Comparison of ENCODE assay signal across 14 cellular contexts in the genomic region with DNA sequence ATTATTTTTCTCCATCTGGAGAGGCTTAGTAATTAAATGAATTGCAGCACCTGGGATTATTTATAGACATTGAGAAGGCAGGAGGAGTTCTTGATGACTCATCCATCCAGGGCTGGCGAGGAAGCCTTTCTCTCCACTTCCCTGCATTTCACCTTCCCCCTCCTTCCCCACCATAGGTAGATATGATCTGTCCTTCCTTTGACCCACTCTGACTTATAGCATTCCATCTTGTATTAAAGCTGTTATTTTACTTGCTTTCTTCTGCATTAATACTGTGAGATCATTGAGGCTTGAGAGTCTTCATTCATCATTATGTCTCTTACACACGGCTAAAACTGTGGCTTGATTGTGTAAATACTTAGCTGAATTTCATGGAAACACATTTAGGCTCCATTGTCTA.
DNase-seq lines count a peak whose midpoint lies in the region; ATAC-seq, FAIRE-seq and TF ChIP-seq lines count a peak whose summit lies in the region.
"Had no signal": no experiment of that assay in that cellular context is flagged by ENCODE, and none has a peak within 500 bp of the region (broad histone marks: within the 10 kb centered on the region; RNA-seq: fewer than 3 reads in every experiment).

No MANE protein-coding gene starts in this region.

- TF ChIP-seq CTCF in bronchial epithelial cell (IDR thresholded peaks at IDR 0.05; ENCODE audit: insufficient read depth, low read length, severe bottlenecking): no peak

- POLR2A ChIA-PET in activated CD4-positive, alpha-beta T cell treated with anti-CD3 and anti-CD28 coated beads for 36 hours (lab: Charles Lee): no interaction called here

- no peaks in the 10 kb centered on the region for H3K4me1 Mint-ChIP-seq in activated CD4-positive, alpha-beta T cell treated with anti-CD3 and anti-CD28 coated beads for 36 hours
- H3K4me1 Mint-ChIP-seq: neural crest cell had no signal

- no peak overlapping the region for H3K4me3 Mint-ChIP-seq in activated CD4-positive, alpha-beta T cell treated with anti-CD3 and anti-CD28 coated beads for 36 hours
- H3K4me3 Mint-ChIP-seq: dendritic cell treated with granulocyte-macrophage colony-stimulating factor and Interleukin-4, amounts not matched to agents 40 ng/mL and 50 ng/mL, for 4 days; neural crest cell; stimulated activated naive CD8-positive, alpha-beta T cell treated with anti-CD3 and anti-CD28 coated beads, Interleukin-15, Interleukin-2, amounts not matched to agents 100 ng/mL and 50 ng/mL, for 24 hours had no signal

- H3K36me3 Mint-ChIP-seq in activated CD4-positive, alpha-beta T cell treated with anti-CD3 and anti-CD28 coated beads for 36 hours (ENCODE audit: low read depth): no peaks in the 10 kb centered on the region

- FAIRE-seq in bronchial epithelial cell (lab: Jason Lieb, UNC): no peak

- no peaks in the 10 kb centered on the region for H3K9me3 Mint-ChIP-seq in activated CD4-positive, alpha-beta T cell treated with anti-CD3 and anti-CD28 coated beads for 36 hours (ENCODE audit: low read depth)
- H3K9me3 Mint-ChIP-seq: dendritic cell treated with granulocyte-macrophage colony-stimulating factor and Interleukin-4, amounts not matched to agents 40 ng/mL and 50 ng/mL, for 4 days; neural crest cell had no signal

- CTCF ChIA-PET in activated CD4-positive, alpha-beta T cell treated with anti-CD3 and anti-CD28 coated beads for 36 hours (lab: Charles Lee): no interaction called here

- no peaks in the 10 kb centered on the region for H3K27me3 ChIP-seq in bronchial epithelial cell (ENCODE audit: control insufficient read depth, insufficient read depth, low read length)
- H3K27me3 ChIP-seq: vagina had no signal

- no peak overlapping the region for H3K27ac Mint-ChIP-seq in activated CD4-positive, alpha-beta T cell treated with anti-CD3 and anti-CD28 coated beads for 36 hours
- H3K27ac Mint-ChIP-seq: dendritic cell treated with granulocyte-macrophage colony-stimulating factor and Interleukin-4, amounts not matched to agents 40 ng/mL and 50 ng/mL, for 4 days; stimulated activated naive CD8-positive, alpha-beta T cell treated with anti-CD3 and anti-CD28 coated beads, Interleukin-15, Interleukin-2, amounts not matched to agents 100 ng/mL and 50 ng/mL, for 24 hours had no signal

- no peak for ATAC-seq in activated CD4-positive, alpha-beta T cell treated with anti-CD3 and anti-CD28 coated beads for 36 hours

- H3K4me3 ChIP-seq in bronchial epithelial cell (ENCODE audit: low read depth, low read length): no peak overlapping the region
- H3K4me3 ChIP-seq: vagina had no signal

- DNase-seq in GM04504 (ENCODE audit: low read depth): peak; percentile 5
- peak; percentile 2 for DNase-seq in NCI-H1417 treated with DMSO at 0.1 percent for 48 hours (lab: John Stamatoyannopoulos, UW)
- DNase-seq in bronchial epithelial cell (ENCODE audit: low read depth): peak; percentile 61
- peak; percentile 37 for DNase-seq in putamen (ENCODE audit: low spot score)
- no peak for DNase-seq in activated CD4-positive, alpha-beta T cell treated with anti-CD3 and anti-CD28 coated beads for 36 hours
- no peak for DNase-seq in activated CD4-positive, alpha-beta T cell treated with anti-CD3 and anti-CD28 coated beads, Interleukin-2, amount 50 U/mL, for 1 hour
- no peak for DNase-seq in NCI-H2196 (lab: John Stamatoyannopoulos, UW; ENCODE audit: unreplicated experiment)
- DNase-seq: amygdala, NCI-H446, SHP77 treated with DMSO at 0.1 percent for 48 hours had no signal

- intact Hi-C loops in activated CD4-positive, alpha-beta T cell treated with anti-CD3 and anti-CD28 coated beads for 36 hours (cut with DNase I, micrococcal nuclease): no loop called here

- peaks cover 5% of the 10 kb centered on the region for H3K27me3 Mint-ChIP-seq in activated CD4-positive, alpha-beta T cell treated with anti-CD3 and anti-CD28 coated beads for 36 hours
- H3K27me3 Mint-ChIP-seq: dendritic cell treated with granulocyte-macrophage colony-stimulating factor and Interleukin-4, amounts not matched to agents 40 ng/mL and 50 ng/mL, for 4 days; stimulated activated naive CD8-positive, alpha-beta T cell treated with anti-CD3 and anti-CD28 coated beads, Interleukin-15, Interleukin-2, amounts not matched to agents 100 ng/mL and 50 ng/mL, for 24 hours had no signal

- H3K36me3 ChIP-seq in bronchial epithelial cell (ENCODE audit: control insufficient read depth, insufficient read depth, low read length): no peaks in the 10 kb centered on the region
- H3K36me3 ChIP-seq: vagina had no signal

Comparison
In these comparisons a context has a peak if more than half of its experiments do, and no peak if none do; other contexts are left out.
1. DNase-seq: peak in GM04504 (single experiment), NCI-H1417 treated with DMSO at 0.1 percent for 48 hours (single experiment), bronchial epithelial cell (single experiment) and putamen (single experiment); none in activated CD4-positive, alpha-beta T cell treated with anti-CD3 and anti-CD28 coated beads for 36 hours (single experiment), activated CD4-positive, alpha-beta T cell treated with anti-CD3 and anti-CD28 coated beads, Interleukin-2, amount 50 U/mL, for 1 hour (single experiment) and NCI-H2196 (single experiment).